17 cellular contexts compared by ENCODE assay signal in the genomic region with DNA sequence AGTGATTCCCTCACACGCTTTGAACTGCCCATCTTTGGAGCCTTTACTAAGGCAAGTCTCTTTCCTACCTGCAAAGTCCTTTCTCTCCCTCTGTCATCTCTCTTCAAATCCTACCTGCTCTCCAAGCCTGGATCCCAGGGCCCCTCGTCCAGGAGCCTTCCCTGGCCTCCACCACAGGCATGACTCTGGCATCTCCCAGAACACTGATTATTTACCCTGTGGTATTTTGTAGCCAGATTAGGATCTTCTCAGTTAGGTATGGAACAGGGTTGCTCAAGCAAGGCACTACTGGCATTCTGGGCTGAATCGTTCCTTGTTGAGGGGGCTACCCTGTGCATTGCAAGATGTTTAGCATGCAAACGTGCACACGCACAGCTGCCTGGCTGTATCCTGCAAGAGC. TPM values are rescaled to one million over a fixed set of nuclear protein-coding genes. Genes with fewer than 3 reads are reported as not detected.
DNase-seq lines count a peak whose midpoint lies in the region; ATAC-seq lines count a peak whose summit lies in the region.
"Had no signal": no experiment of that assay in that cellular context is flagged by ENCODE, and none has a peak within 500 bp of the region (broad histone marks: within the 10 kb centered on the region; RNA-seq: fewer than 3 reads in every experiment).

No MANE protein-coding gene starts in this region.

- no peak overlapping the region for H3K18ac ChIP-seq in trophoblast cell (ENCODE audit: low read length)

- H2BK5ac ChIP-seq in trophoblast cell (ENCODE audit: low read depth, low read length, poor library complexity): no peak overlapping the region

- H3K4me1 ChIP-seq in trophoblast cell (ENCODE audit: control insufficient read depth in 1 of 2, insufficient read depth in 2 of 2, low read length in 2 of 2): peaks cover 3 to 5% of the 10 kb centered on the region in 2 experiments

- ATAC-seq in stimulated activated naive CD8-positive, alpha-beta T cell treated with anti-CD3 and anti-CD28 coated beads, Interleukin-15, amount 100 ng/mL, for 72 hours: no peak
- ATAC-seq in stimulated activated naive CD8-positive, alpha-beta T cell treated with anti-CD3 and anti-CD28 coated beads, Interleukin-15, Interleukin-2, amounts not matched to agents 100 U/mL and 50 U/mL, for 24 hours: no peak
- ATAC-seq in T-cell (replicated peaks in 1 of 4) (no peak), HG02623 (IDR thresholded peaks at IDR 0.05; ENCODE audit: unreplicated experiment) (no peak), HG02981 (IDR thresholded peaks at IDR 0.05; ENCODE audit: unreplicated experiment) (no peak)
- no peak for ATAC-seq in central memory CD8-positive, alpha-beta T cell (replicated peaks; ENCODE audit: extremely low read depth, poor library complexity, severe bottlenecking)
- ATAC-seq: CD8-positive, alpha-beta T cell; GM23338 had no signal

- no peaks in the 10 kb centered on the region for H3K27me3 ChIP-seq in trophoblast cell (ENCODE audit: insufficient read depth, low read length)

- H3K36me3 ChIP-seq in trophoblast cell (ENCODE audit: control insufficient read depth in 1 of 2, insufficient read depth in 2 of 2, low read length in 2 of 2): peaks cover 15 to 16% of the 10 kb centered on the region in 2 experiments

- H3K27ac ChIP-seq in trophoblast cell (ENCODE audit: low read depth, low read length): no peak overlapping the region

- H3K4me1 Mint-ChIP-seq in stimulated activated naive CD8-positive, alpha-beta T cell treated with anti-CD3 and anti-CD28 coated beads, Interleukin-15, amount 100 ng/mL, for 72 hours: peaks cover 32% of the 10 kb centered on the region
- peaks cover 19 to 32% (median 23%) of the 10 kb centered on the region in 3 donors for H3K4me1 Mint-ChIP-seq in T-cell
- peaks cover 8% of the 10 kb centered on the region for H3K4me1 Mint-ChIP-seq in central memory CD8-positive, alpha-beta T cell
- H3K4me1 Mint-ChIP-seq: GM23338 had no signal

- no peaks in the 10 kb centered on the region for H3K27me3 Mint-ChIP-seq in stimulated activated naive CD8-positive, alpha-beta T cell treated with anti-CD3 and anti-CD28 coated beads, Interleukin-15, amount 100 ng/mL, for 72 hours
- no peaks in the 10 kb centered on the region for H3K27me3 Mint-ChIP-seq in T-cell
- H3K27me3 Mint-ChIP-seq in central memory CD8-positive, alpha-beta T cell: no peaks in the 10 kb centered on the region

- no peak overlapping the region for H2BK120ac ChIP-seq in trophoblast cell (ENCODE audit: insufficient read depth, low read length, poor library complexity)

- no peak overlapping the region for H2AFZ ChIP-seq in trophoblast cell (ENCODE audit: insufficient read depth, low read length, poor library complexity)
- H2AFZ ChIP-seq: GM23338 had no signal

- H3K14ac ChIP-seq in trophoblast cell (ENCODE audit: low read length): no peak overlapping the region

- peak overlapping the region; percentile 34 to 55 for H3K27ac Mint-ChIP-seq in stimulated activated naive CD8-positive, alpha-beta T cell treated with anti-CD3 and anti-CD28 coated beads, Interleukin-15, amount 100 ng/mL, for 72 hours
- H3K27ac Mint-ChIP-seq in T-cell: peak overlapping the region; percentile 42 to 64
- H3K27ac Mint-ChIP-seq in central memory CD8-positive, alpha-beta T cell (ENCODE audit: low read depth): peak overlapping the region; percentile 66
- H3K27ac Mint-ChIP-seq: GM23338 had no signal

- no peak overlapping the region for H2AK5ac ChIP-seq in trophoblast cell (ENCODE audit: low read length)

- H3K23ac ChIP-seq in trophoblast cell (ENCODE audit: low read length): no peak overlapping the region

- no peaks in the 10 kb centered on the region for H3K79me2 ChIP-seq in trophoblast cell (ENCODE audit: control insufficient read depth, insufficient read depth, low read length, poor library complexity)

- H4K8ac ChIP-seq in trophoblast cell (ENCODE audit: low read depth, low read length): no peak overlapping the region

- H4K91ac ChIP-seq in trophoblast cell (ENCODE audit: low read depth, low read length): no peak overlapping the region

- no peak overlapping the region for H4K12ac ChIP-seq in trophoblast cell (ENCODE audit: low read depth, low read length)

- POLR2A ChIA-PET in T-cell (lab: Charles Lee): no interaction called here

- H2BK12ac ChIP-seq in trophoblast cell (ENCODE audit: low read length): no peak overlapping the region

- peaks cover 0 to under 1% of the 10 kb centered on the region in 2 donors for H3K9me3 Mint-ChIP-seq in stimulated activated naive CD8-positive, alpha-beta T cell treated with anti-CD3 and anti-CD28 coated beads, Interleukin-15, amount 100 ng/mL, for 72 hours
- H3K9me3 Mint-ChIP-seq in T-cell: no peaks in the 10 kb centered on the region
- no peaks in the 10 kb centered on the region for H3K9me3 Mint-ChIP-seq in central memory CD8-positive, alpha-beta T cell
- H3K9me3 Mint-ChIP-seq: CD8-positive, alpha-beta T cell; GM23338 had no signal

- H3K4me3 ChIP-seq in trophoblast cell (ENCODE audit: low read depth, low read length): no peak overlapping the region
- H3K4me3 ChIP-seq: GM23338 had no signal

- H3K79me1 ChIP-seq in trophoblast cell (ENCODE audit: low read length): no peaks in the 10 kb centered on the region

- no peak for DNase-seq in stimulated activated naive CD8-positive, alpha-beta T cell treated with anti-CD3 and anti-CD28 coated beads, Interleukin-15, amount 100 ng/mL, for 72 hours
- DNase-seq in stimulated activated naive CD8-positive, alpha-beta T cell treated with anti-CD3 and anti-CD28 coated beads, Interleukin-15, Interleukin-2, amounts not matched to agents 100 U/mL and 50 U/mL, for 24 hours: no peak
- DNase-seq in T-cell (no peak), trophoblast cell (peak; percentile 41 to 75), NOMO-1 treated with dmso at 0.1 percent for 144 hours (lab: John Stamatoyannopoulos, UW; ENCODE audit: unreplicated experiment) (no peak)
- no peak for DNase-seq in central memory CD8-positive, alpha-beta T cell (ENCODE audit: low spot score in 2 of 2)
- DNase-seq: CD8-positive, alpha-beta T cell; DMS79 treated with DMSO at 0.1 percent for 48 hours; IMR-90; Kasumi-1; MM.1S; NCI-H1105; NCI-H1694; NCI-H510A treated with DMSO at 0.1 percent for 48 hours had no signal

- H3K4me2 ChIP-seq in trophoblast cell (ENCODE audit: low read length): no peak overlapping the region
- H3K4me2 ChIP-seq: GM23338 had no signal

- CTCF ChIA-PET in T-cell (lab: Charles Lee): interaction anchor here in 1 of 2 donors (1.0 kb wide), 1 partner anchor 32 kb away, joined by 3 read pairs; a partner anchor contains a TSS

- no CpG with 5 or more reads among the region's 5 CpGs for WGBS in trophoblast cell (ENCODE audit: extremely low coverage, insufficient coverage, insufficient read length)

- peaks cover under 1% of the 10 kb centered on the region for H3K9me3 ChIP-seq in trophoblast cell (ENCODE audit: insufficient read depth, low read depth, low read length)

- no peak overlapping the region for H3K4me3 Mint-ChIP-seq in stimulated activated naive CD8-positive, alpha-beta T cell treated with anti-CD3 and anti-CD28 coated beads, Interleukin-15, amount 100 ng/mL, for 72 hours
- H3K4me3 Mint-ChIP-seq in T-cell: no peak overlapping the region
- H3K4me3 Mint-ChIP-seq in central memory CD8-positive, alpha-beta T cell: no peak overlapping the region
- H3K4me3 Mint-ChIP-seq: CD8-positive, alpha-beta T cell; GM23338 had no signal

- no peak overlapping the region for H3K4ac ChIP-seq in trophoblast cell (ENCODE audit: low read depth, low read length)

- H3K36me3 Mint-ChIP-seq in T-cell: peaks cover 23% of the 10 kb centered on the region
- H3K36me3 Mint-ChIP-seq in central memory CD8-positive, alpha-beta T cell (ENCODE audit: insufficient read depth): peaks cover 10% of the 10 kb centered on the region

- H3K9ac ChIP-seq in trophoblast cell (ENCODE audit: low read length): no peak overlapping the region

RNA-seq across cellular contexts. Expression of a gene that starts 31.9 kb away (rescaled TPM):
- 100 to 1,000 TPM in 2 of 5 donors, 10 to 100 TPM in 3; 79.3 to 174 (median 99.7) TPM for total RNA-seq in T-cell
- polyA plus RNA-seq in trophoblast cell (2013): 24.6 and 26.6 TPM in 2 replicates

RNA-seq across cellular contexts. Expression of a gene that starts 59.3 kb away (rescaled TPM):
- total RNA-seq in T-cell: 10 to 100 TPM; 15.5 to 21.5 (median 21.0) TPM
- polyA plus RNA-seq in trophoblast cell (2013): 6.4 and 6.7 TPM in 2 replicates

Comparison
In these comparisons a context has a peak if more than half of its experiments do, and no peak if none do; other contexts are left out.
1. DNase-seq: peak in trophoblast cell (2 of 2); none in stimulated activated naive CD8-positive, alpha-beta T cell treated with anti-CD3 and anti-CD28 coated beads, Interleukin-15, amount 100 ng/mL, for 72 hours (0 of 2), stimulated activated naive CD8-positive, alpha-beta T cell treated with anti-CD3 and anti-CD28 coated beads, Interleukin-15, Interleukin-2, amounts not matched to agents 100 U/mL and 50 U/mL, for 24 hours (single experiment), T-cell (0 of 34), central memory CD8-positive, alpha-beta T cell (0 of 2) and NOMO-1 treated with dmso at 0.1 percent for 144 hours (single experiment).
2. Peak in every context shown above with its lines, with median percentiles within 50 percentile points of each other: H3K27ac Mint-ChIP-seq.